25 cellular contexts compared by ENCODE assay signal in the genomic region with DNA sequence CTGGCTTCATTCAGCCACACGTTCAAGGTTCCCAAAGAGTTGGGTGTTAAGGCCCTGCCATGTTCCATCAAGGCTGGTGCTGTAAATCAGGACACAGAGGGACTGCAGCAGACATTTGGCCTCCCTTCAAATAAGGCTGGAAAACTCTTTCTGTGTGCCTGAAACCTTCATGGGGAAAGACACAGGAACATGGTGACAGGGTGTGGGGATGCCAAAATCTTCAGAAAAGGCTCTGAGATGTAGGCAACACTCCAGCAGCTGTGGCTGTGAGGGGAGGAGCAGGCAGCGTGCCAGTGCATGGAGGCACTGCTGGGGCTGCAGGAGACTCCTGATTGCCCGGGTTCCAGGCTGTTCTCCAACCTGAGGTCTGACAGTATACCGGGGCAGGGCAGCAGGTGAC. TPM values are rescaled to one million over a fixed set of nuclear protein-coding genes. Genes with fewer than 3 reads are reported as not detected.
A peak's percentile ranks its signal among the peaks of the same experiment; 100 is the strongest.
DNase-seq lines count a peak whose midpoint lies in the region; ATAC-seq and TF ChIP-seq lines count a peak whose summit lies in the region.
"Had no signal": no experiment of that assay in that cellular context is flagged by ENCODE, and none has a peak within 500 bp of the region (broad histone marks: within the 10 kb centered on the region; RNA-seq: fewer than 3 reads in every experiment).

No MANE protein-coding gene starts in this region.

- ATAC-seq in HG02970 (IDR thresholded peaks at IDR 0.05; ENCODE audit: low FRiP score, unreplicated experiment) = no peak
- ATAC-seq in naive thymus-derived CD4-positive, alpha-beta T cell = no peak
- ATAC-seq: GM12878; stimulated activated naive CD8-positive, alpha-beta T cell treated with anti-CD3 and anti-CD28 coated beads, Interleukin-15, amount 100 ng/mL, for 72 hours had no signal

- H3K27ac ChIP-seq in mesenchymal stem cell (ENCODE audit: low read length, poor library complexity, severe bottlenecking) (no peak overlapping the region), rectal smooth muscle tissue (ENCODE audit: low read depth, low read length) (peak overlapping the region; percentile 14), osteoblast (ENCODE audit: low read depth, low read length) (no peak overlapping the region)
- no peak overlapping the region for H3K27ac ChIP-seq in naive thymus-derived CD4-positive, alpha-beta T cell (ENCODE audit: low read depth, low read length)
- H3K27ac ChIP-seq: C4-2B had no signal

- H4K20me1 ChIP-seq in osteoblast (ENCODE audit: insufficient read depth, low read length) = peaks cover 8% of the 10 kb centered on the region

- peak overlapping the region in 2 of 5 experiments; percentile 61 to 66 for H3K4me3 Mint-ChIP-seq in brain
- no peak overlapping the region for H3K4me3 Mint-ChIP-seq in naive thymus-derived CD4-positive, alpha-beta T cell
- H3K4me3 Mint-ChIP-seq: activated CD4-positive, alpha-beta T cell treated with anti-CD3 and anti-CD28 coated beads, Interleukin-2, amount 10 ng/mL, durations not matched to agents 7 days and 5 days; stimulated activated naive CD8-positive, alpha-beta T cell treated with anti-CD3 and anti-CD28 coated beads, Interleukin-15, amount 100 ng/mL, for 72 hours had no signal

- H2BK15ac ChIP-seq in mesenchymal stem cell (ENCODE audit: low read depth, poor library complexity, severe bottlenecking) = no peak overlapping the region

- no peak overlapping the region for H3K23ac ChIP-seq in mesenchymal stem cell (ENCODE audit: low read length in 2 of 2)

- no peak overlapping the region for H2AFZ ChIP-seq in mesenchymal stem cell (ENCODE audit: low read depth, low read length)
- no peak overlapping the region for H2AFZ ChIP-seq in osteoblast (ENCODE audit: low read length)

- POLR2A ChIA-PET in naive thymus-derived CD4-positive, alpha-beta T cell (lab: Charles Lee) = no interaction called here

- WGBS in mesenchymal stem cell = 95% methylated on average over 4 of the region's 4 CpGs

- H3K9me3 ChIP-seq in mesenchymal stem cell (ENCODE audit: control insufficient read depth, low read length) = no peaks in the 10 kb centered on the region
- no peaks in the 10 kb centered on the region for H3K9me3 ChIP-seq in osteoblast (ENCODE audit: low read depth, low read length)
- H3K9me3 ChIP-seq in naive thymus-derived CD4-positive, alpha-beta T cell (ENCODE audit: control insufficient read depth in 2 of 3, low read length in 3 of 3) = no peaks in the 10 kb centered on the region

- TF ChIP-seq CTCF in brain (conservative IDR thresholded peaks at IDR 0.05) (no peak), osteoblast (IDR thresholded peaks at IDR 0.05; ENCODE audit: extremely low read depth, low read depth, low read length) (no peak)

- H4K8ac ChIP-seq in mesenchymal stem cell (ENCODE audit: low read length) = no peak overlapping the region

- peak overlapping the region; percentile 84 to 98 (median 93) for H3K27ac Mint-ChIP-seq in brain
- H3K27ac Mint-ChIP-seq in naive thymus-derived CD4-positive, alpha-beta T cell = no peak overlapping the region
- H3K27ac Mint-ChIP-seq: activated CD4-positive, alpha-beta T cell treated with anti-CD3 and anti-CD28 coated beads, Interleukin-2, amount 10 ng/mL, durations not matched to agents 7 days and 5 days had no signal

- H3K27me3 Mint-ChIP-seq in brain = peaks cover 7% of the 10 kb centered on the region
- no peaks in the 10 kb centered on the region for H3K27me3 Mint-ChIP-seq in naive thymus-derived CD4-positive, alpha-beta T cell
- H3K27me3 Mint-ChIP-seq: activated CD4-positive, alpha-beta T cell treated with anti-CD3 and anti-CD28 coated beads, Interleukin-2, amount 10 ng/mL, durations not matched to agents 7 days and 5 days; stimulated activated naive CD8-positive, alpha-beta T cell treated with anti-CD3 and anti-CD28 coated beads, Interleukin-15, amount 100 ng/mL, for 72 hours had no signal

- H3K79me2 ChIP-seq in osteoblast (ENCODE audit: insufficient read depth, low read length) = no peaks in the 10 kb centered on the region

- CTCF ChIA-PET in naive thymus-derived CD4-positive, alpha-beta T cell (lab: Charles Lee) = interaction anchor here (2.3 kb wide), 1 partner anchor 10 kb away, joined by 11 read pairs; no protein-coding TSS in a partner anchor

- no peak overlapping the region for H3K9ac ChIP-seq in mesenchymal stem cell (ENCODE audit: low read length)
- H3K9ac ChIP-seq in rectal smooth muscle tissue (ENCODE audit: low read length) = no peak overlapping the region

- H3K4me1 ChIP-seq in mesenchymal stem cell (ENCODE audit: control insufficient read depth, insufficient read depth, low read depth, low read length) (peaks cover 24% of the 10 kb centered on the region), rectal smooth muscle tissue (ENCODE audit: control insufficient read depth, insufficient read depth, low read length) (peaks cover 10% of the 10 kb centered on the region), osteoblast (ENCODE audit: insufficient read depth, low read length) (peaks cover 30% of the 10 kb centered on the region)
- no peaks in the 10 kb centered on the region for H3K4me1 ChIP-seq in naive thymus-derived CD4-positive, alpha-beta T cell (ENCODE audit: control insufficient read depth in 2 of 2, insufficient read depth in 2 of 2, low read length in 2 of 2)

- peaks cover 31% of the 10 kb centered on the region for H3K79me1 ChIP-seq in mesenchymal stem cell (replicated peaks; ENCODE audit: low read length, poor library complexity, severe bottlenecking)

- H3K36me3 Mint-ChIP-seq in brain = peaks cover 14% of the 10 kb centered on the region
- H3K36me3 Mint-ChIP-seq in naive thymus-derived CD4-positive, alpha-beta T cell = peaks cover 0 to 21% (median 5%) of the 10 kb centered on the region in 5 donors

- peak overlapping the region; percentile 61 for H2AK5ac ChIP-seq in mesenchymal stem cell (ENCODE audit: low read length, severe bottlenecking)

- DNase-seq in Ammon's horn (ENCODE audit: low spot score) (peak; percentile 75), mesenchymal stem cell (no peak), osteoblast (ENCODE audit: insufficient read length, low spot score, missing footprints) (no peak), RPMI8226 (no peak)
- DNase-seq in naive thymus-derived CD4-positive, alpha-beta T cell = no peak
- DNase-seq: activated CD4-positive, alpha-beta T cell treated with anti-CD3 and anti-CD28 coated beads, Interleukin-2, amount 10 ng/mL, durations not matched to agents 7 days and 5 days; activated naive CD4-positive, alpha-beta T cell treated with Interleukin-2 at 50 U/mL for 16 hours; GF-D8; H7; Karpas-422; kidney glomerular epithelial cell; NCI-H1105 treated with DMSO at 0.1 percent for 48 hours; OCI-M1; SHP77 treated with DMSO at 0.1 percent for 48 hours; stimulated activated CD4-positive, alpha-beta T cell treated with anti-CD3 and anti-CD28 coated beads, Interleukin-4, amount 100 ng/mL, for 1 hour; stimulated activated naive CD8-positive, alpha-beta T cell treated with anti-CD3 and anti-CD28 coated beads, Interleukin-15, amount 100 ng/mL, for 72 hours had no signal

- no peak overlapping the region for H3K4ac ChIP-seq in mesenchymal stem cell (ENCODE audit: low read depth in 1 of 2, low read length in 2 of 2)

- no peaks in the 10 kb centered on the region for H3K9me3 Mint-ChIP-seq in brain
- H3K9me3 Mint-ChIP-seq in naive thymus-derived CD4-positive, alpha-beta T cell = no peaks in the 10 kb centered on the region
- H3K9me3 Mint-ChIP-seq: activated CD4-positive, alpha-beta T cell treated with anti-CD3 and anti-CD28 coated beads, Interleukin-2, amount 10 ng/mL, durations not matched to agents 7 days and 5 days; stimulated activated naive CD8-positive, alpha-beta T cell treated with anti-CD3 and anti-CD28 coated beads, Interleukin-15, amount 100 ng/mL, for 72 hours had no signal

- H2BK12ac ChIP-seq in mesenchymal stem cell (ENCODE audit: low read length in 2 of 2) = peak overlapping the region; percentile 25 to 47

- no peak overlapping the region for H4K91ac ChIP-seq in mesenchymal stem cell (ENCODE audit: low read length)

- H3K4me1 Mint-ChIP-seq in brain = peaks cover 88% of the 10 kb centered on the region
- peaks cover 0 to 22% (median 6%) of the 10 kb centered on the region in 7 donors for H3K4me1 Mint-ChIP-seq in naive thymus-derived CD4-positive, alpha-beta T cell

- H3K18ac ChIP-seq in mesenchymal stem cell (ENCODE audit: low read depth in 1 of 2, low read length in 2 of 2) = no peak overlapping the region

- no peaks in the 10 kb centered on the region for H3K27me3 ChIP-seq in mesenchymal stem cell (ENCODE audit: control insufficient read depth in 1 of 2, insufficient read depth in 1 of 2, low read length in 2 of 2)
- no peaks in the 10 kb centered on the region for H3K27me3 ChIP-seq in rectal smooth muscle tissue (ENCODE audit: control insufficient read depth, insufficient read depth, low read length)
- no peaks in the 10 kb centered on the region for H3K27me3 ChIP-seq in osteoblast (ENCODE audit: insufficient read depth, low read length)
- no peaks in the 10 kb centered on the region for H3K27me3 ChIP-seq in naive thymus-derived CD4-positive, alpha-beta T cell (ENCODE audit: control insufficient read depth in 2 of 2, insufficient read depth in 2 of 2, low read length in 2 of 2)

- no peak overlapping the region for H3K14ac ChIP-seq in mesenchymal stem cell (ENCODE audit: low read length in 2 of 2)

- H3K4me2 ChIP-seq in mesenchymal stem cell (ENCODE audit: low read length, poor library complexity, severe bottlenecking) (no peak overlapping the region), osteoblast (ENCODE audit: insufficient read depth, low read length) (no peak overlapping the region)

- peaks cover 17 to 22% of the 10 kb centered on the region in 2 experiments for H3K36me3 ChIP-seq in mesenchymal stem cell (ENCODE audit: control insufficient read depth in 1 of 2, insufficient read depth in 2 of 2, low read depth in 1 of 2, low read length in 2 of 2)
- H3K36me3 ChIP-seq in rectal smooth muscle tissue (ENCODE audit: control insufficient read depth, insufficient read depth, low read length) = peaks cover 3% of the 10 kb centered on the region
- H3K36me3 ChIP-seq in osteoblast (ENCODE audit: insufficient read depth, low read length) = peaks cover 10% of the 10 kb centered on the region
- no peaks in the 10 kb centered on the region for H3K36me3 ChIP-seq in naive thymus-derived CD4-positive, alpha-beta T cell (ENCODE audit: control insufficient read depth in 2 of 3, insufficient read depth in 3 of 3, low read length in 3 of 3)

- H3K4me3 ChIP-seq in mesenchymal stem cell (ENCODE audit: insufficient read depth in 1 of 2, low read depth in 1 of 2, low read length in 2 of 2) (no peak overlapping the region), rectal smooth muscle tissue (ENCODE audit: low read length) (no peak overlapping the region), osteoblast (ENCODE audit: insufficient read depth, low read length) (no peak overlapping the region)
- H3K4me3 ChIP-seq in naive thymus-derived CD4-positive, alpha-beta T cell (ENCODE audit: low read length) = no peak overlapping the region
- H3K4me3 ChIP-seq: GM12878 had no signal

- no peak overlapping the region for H2BK5ac ChIP-seq in mesenchymal stem cell (ENCODE audit: low read depth, low read length, poor library complexity, severe bottlenecking)

- H2BK120ac ChIP-seq in mesenchymal stem cell (ENCODE audit: low read depth, low read length) = no peak overlapping the region

- intact Hi-C loops in naive thymus-derived CD4-positive, alpha-beta T cell (cut with micrococcal nuclease) = loop anchor here in 1 of 2 donors (10.0 kb wide), 1 partner anchor 1259 kb away; no protein-coding TSS in a partner anchor

RNA-seq across cellular contexts. Expression of a gene that starts 15.0 kb away (rescaled TPM):
- polyA plus RNA-seq in brain (ENCODE audit: insufficient read depth, low read depth, low replicate concordance) = 11.1 TPM
- polyA plus RNA-seq in mesenchymal stem cell (2013, experiment 1 of 2) = 15.7 TPM
- polyA plus RNA-seq in mesenchymal stem cell (2013, experiment 2 of 2) = 16.1 TPM
- total RNA-seq in osteoblast = 11.6 and 13.3 TPM in 2 replicates
- total RNA-seq in naive thymus-derived CD4-positive, alpha-beta T cell = 10 to 100 TPM in 2 of 5 experiments, 1 to 10 TPM in 3; 6.9 to 15.3 (median 9.4) TPM
- polyA plus RNA-seq in naive thymus-derived CD4-positive, alpha-beta T cell = under 1 TPM in 1 of 2 donors, not detected in 1; 0.39 TPM

RNA-seq across cellular contexts. Expression of a gene that starts 15.1 kb away (rescaled TPM):
- polyA plus RNA-seq in brain (ENCODE audit: insufficient read depth, low read depth, low replicate concordance) = 65.2 TPM
- polyA plus RNA-seq in mesenchymal stem cell (2013, experiment 1 of 2) = 5.6 TPM
- polyA plus RNA-seq in mesenchymal stem cell (2013, experiment 2 of 2) = 6.2 TPM
- 34.8 and 38.0 TPM in 2 replicates for total RNA-seq in osteoblast
- 10 to 100 TPM in 3 of 5 experiments, 1 to 10 TPM in 2; 7.1 to 13.4 (median 11.5) TPM for total RNA-seq in naive thymus-derived CD4-positive, alpha-beta T cell
- polyA plus RNA-seq in naive thymus-derived CD4-positive, alpha-beta T cell = 1 to 10 TPM; 5.6 to 9.5 TPM

RNA-seq across cellular contexts. Expression of a gene that starts 34.7 kb away (rescaled TPM):
- 28.3 TPM for polyA plus RNA-seq in brain (ENCODE audit: insufficient read depth, low read depth, low replicate concordance)
- polyA plus RNA-seq in mesenchymal stem cell (2013, experiment 1 of 2) = not detected
- polyA plus RNA-seq in mesenchymal stem cell (2013, experiment 2 of 2) = not detected
- not detected in 2 replicates for total RNA-seq in osteoblast
- total RNA-seq in naive thymus-derived CD4-positive, alpha-beta T cell = not detected
- polyA plus RNA-seq in naive thymus-derived CD4-positive, alpha-beta T cell = not detected
- total RNA-seq: activated CD4-positive, alpha-beta T cell treated with anti-CD3 and anti-CD28 coated beads, Interleukin-2, amount 10 ng/mL, durations not matched to agents 7 days and 5 days; astrocyte; GM12878; HT1080; mononuclear cell; T-helper 1 cell treated with Interleukin-12 subunit alpha and Interleukin-12 subunit beta and Interleukin-4 antibody, amounts not matched to agents 30 ng/mL and 1 ng/mL, for 36 hours had no signal

Comparison
In these comparisons a context has a peak if more than half of its experiments do, and no peak if none do; other contexts are left out.
1. H3K27ac Mint-ChIP-seq: peak in brain (5 of 5); none in naive thymus-derived CD4-positive, alpha-beta T cell (0 of 9).